ENCODE assay signal across 23 cellular contexts in the genomic region with DNA sequence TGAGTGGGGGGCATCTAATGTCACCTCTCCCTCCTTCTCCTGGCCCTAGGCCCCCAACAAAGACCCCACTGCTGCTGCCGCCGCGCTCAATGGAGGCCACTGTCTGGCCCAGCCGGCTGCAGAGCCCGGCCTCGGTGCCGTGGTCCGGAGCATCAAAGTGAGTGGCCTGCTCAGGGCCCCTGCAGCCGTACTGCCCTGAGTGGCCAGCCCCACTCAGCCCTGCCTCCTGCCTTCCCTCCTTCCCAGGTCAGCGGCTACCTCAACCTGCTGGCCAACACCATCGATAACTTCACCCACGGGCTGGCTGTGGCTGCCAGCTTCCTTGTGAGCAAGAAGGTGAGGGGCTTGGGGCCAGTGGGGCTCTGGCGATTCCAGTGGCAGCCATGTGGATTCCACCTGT. TPM values are rescaled to one million over a fixed set of nuclear protein-coding genes. Genes with fewer than 3 reads are reported as not detected.
A peak's percentile ranks its signal among the peaks of the same experiment; 100 is the strongest.
DNase-seq lines count a peak whose midpoint lies in the region; ATAC-seq and TF ChIP-seq lines count a peak whose summit lies in the region.
"Had no signal": no experiment of that assay in that cellular context is flagged by ENCODE, and none has a peak within 500 bp of the region (broad histone marks: within the 10 kb centered on the region; RNA-seq: fewer than 3 reads in every experiment).

No MANE protein-coding gene starts in this region.

- H3K27ac ChIP-seq in cingulate gyrus (ENCODE audit: low read depth, low read length) = peak overlapping the region; percentile 39
- peak overlapping the region; percentile 83 to 86 for H3K27ac ChIP-seq in tibial artery
- H3K27ac ChIP-seq: HL-60 had no signal

- H3K36me3 Mint-ChIP-seq in T-helper 17 cell (ENCODE audit: low read depth) (peaks cover 4% of the 10 kb centered on the region), neural crest cell (ENCODE audit: low read depth) (peaks cover 6% of the 10 kb centered on the region)
- no peaks in the 10 kb centered on the region for H3K36me3 Mint-ChIP-seq in natural killer cell treated with Interleukin-12 subunit alpha and Interleukin-12 subunit beta and Interleukin-15 and Interleukin-18, amount 100 ng/mL, for 72 hours

- H3K4me1 Mint-ChIP-seq in T-helper 17 cell (peaks cover 17% of the 10 kb centered on the region), neural crest cell (peaks cover 7% of the 10 kb centered on the region)
- peaks cover 38% of the 10 kb centered on the region for H3K4me1 Mint-ChIP-seq in stimulated activated naive CD8-positive, alpha-beta T cell treated with anti-CD3 and anti-CD28 coated beads, Interleukin-15, amount 100 ng/mL, for 72 hours
- peaks cover 5 to 25% of the 10 kb centered on the region in 2 donors for H3K4me1 Mint-ChIP-seq in natural killer cell treated with Interleukin-12 subunit alpha and Interleukin-12 subunit beta and Interleukin-15 and Interleukin-18, amount 100 ng/mL, for 72 hours (ENCODE audit: low read depth in 2 of 2)

- no peak overlapping the region for H3K4me3 ChIP-seq in tibial artery
- H3K4me3 ChIP-seq: coronary artery, GM23338, thyroid gland had no signal

- ATAC-seq in T-helper 17 cell = no peak
- no peak for ATAC-seq in stimulated activated naive CD8-positive, alpha-beta T cell treated with anti-CD3 and anti-CD28 coated beads, Interleukin-15, amount 100 ng/mL, for 72 hours
- no peak for ATAC-seq in natural killer cell treated with Interleukin-12 subunit alpha and Interleukin-12 subunit beta and Interleukin-15 and Interleukin-18, amount 100 ng/mL, for 72 hours
- ATAC-seq: GM23338 had no signal

- TF ChIP-seq CTCF in neural crest cell (conservative IDR thresholded peaks at IDR 0.05) = no peak
- no peak for TF ChIP-seq CTCF in tibial artery (IDR thresholded peaks at IDR 0.05)

- H3K36me3 ChIP-seq in tibial artery = peaks cover 21 to 62% (median 61%) of the 10 kb centered on the region in 3 donors

- peaks cover 18 to 77% (median 61%) of the 10 kb centered on the region in 4 donors for H3K4me1 ChIP-seq in tibial artery

- H3K27me3 Mint-ChIP-seq in T-helper 17 cell = no peaks in the 10 kb centered on the region
- no peaks in the 10 kb centered on the region for H3K27me3 Mint-ChIP-seq in neural crest cell (ENCODE audit: low read depth)
- no peaks in the 10 kb centered on the region for H3K27me3 Mint-ChIP-seq in stimulated activated naive CD8-positive, alpha-beta T cell treated with anti-CD3 and anti-CD28 coated beads, Interleukin-15, amount 100 ng/mL, for 72 hours
- H3K27me3 Mint-ChIP-seq in natural killer cell treated with Interleukin-12 subunit alpha and Interleukin-12 subunit beta and Interleukin-15 and Interleukin-18, amount 100 ng/mL, for 72 hours = no peaks in the 10 kb centered on the region

- H3K27ac Mint-ChIP-seq in T-helper 17 cell (no peak overlapping the region), neural crest cell (ENCODE audit: unreplicated experiment) (no peak overlapping the region)
- peak overlapping the region in 1 of 2 donors; percentile 22 for H3K27ac Mint-ChIP-seq in stimulated activated naive CD8-positive, alpha-beta T cell treated with anti-CD3 and anti-CD28 coated beads, Interleukin-15, amount 100 ng/mL, for 72 hours
- peak overlapping the region in 1 of 2 donors; percentile 19 for H3K27ac Mint-ChIP-seq in natural killer cell treated with Interleukin-12 subunit alpha and Interleukin-12 subunit beta and Interleukin-15 and Interleukin-18, amount 100 ng/mL, for 72 hours

- intact Hi-C loops in tibial artery (cut with DNase I; ENCODE audit: low total_unique reads) = loop anchor here (10.0 kb wide), 2 partner anchors 161 to 239 kb away; a partner anchor contains a TSS

- no peaks in the 10 kb centered on the region for H3K27me3 ChIP-seq in tibial artery
- H3K27me3 ChIP-seq: thyroid gland had no signal

- DNase-seq in T-helper 17 cell (no peak), neural crest cell (ENCODE audit: low read depth, low spot score) (no peak), tibial artery (no peak), putamen (ENCODE audit: low spot score) (no peak), AG20443 (ENCODE audit: low spot score) (no peak)
- DNase-seq in stimulated activated naive CD8-positive, alpha-beta T cell treated with anti-CD3 and anti-CD28 coated beads, Interleukin-15, amount 100 ng/mL, for 72 hours = no peak
- DNase-seq in natural killer cell treated with Interleukin-12 subunit alpha and Interleukin-12 subunit beta and Interleukin-15 and Interleukin-18, amount 100 ng/mL, for 72 hours (ENCODE audit: low spot score) = no peak
- DNase-seq: activated CD4-positive, CD25-positive, alpha-beta regulatory T cell treated with anti-CD3 and anti-CD28 coated beads, Interleukin-2, amount 50 U/mL, for 72 hours; activated gamma-delta T cell; C1 segment of cervical spinal cord; NCI-H2029 treated with DMSO at 0.1 percent for 48 hours; NCI-H526 treated with DMSO at 0.1 percent for 48 hours; nephron progenitor cell; stimulated activated CD4-positive, alpha-beta T cell treated with anti-CD3 and anti-CD28 coated beads, Interleukin-2, amount 100 ng/mL, for 24 hours; T-helper 9 cell; thyroid gland had no signal

- no peaks in the 10 kb centered on the region for H3K9me3 Mint-ChIP-seq in neural crest cell
- no peaks in the 10 kb centered on the region for H3K9me3 Mint-ChIP-seq in stimulated activated naive CD8-positive, alpha-beta T cell treated with anti-CD3 and anti-CD28 coated beads, Interleukin-15, amount 100 ng/mL, for 72 hours
- H3K9me3 Mint-ChIP-seq in natural killer cell treated with Interleukin-12 subunit alpha and Interleukin-12 subunit beta and Interleukin-15 and Interleukin-18, amount 100 ng/mL, for 72 hours = no peaks in the 10 kb centered on the region
- H3K9me3 Mint-ChIP-seq: GM23338, nephron progenitor cell had no signal

- H3K9me3 ChIP-seq in T-helper 17 cell (ENCODE audit: control insufficient read depth, low read length, poor library complexity, severe bottlenecking) = no peaks in the 10 kb centered on the region
- no peaks in the 10 kb centered on the region for H3K9me3 ChIP-seq in tibial artery
- H3K9me3 ChIP-seq: thyroid gland had no signal

- H3K4me3 Mint-ChIP-seq in T-helper 17 cell = peak overlapping the region; percentile 1
- H3K4me3 Mint-ChIP-seq in neural crest cell = peak overlapping the region; percentile 73
- H3K4me3 Mint-ChIP-seq in stimulated activated naive CD8-positive, alpha-beta T cell treated with anti-CD3 and anti-CD28 coated beads, Interleukin-15, amount 100 ng/mL, for 72 hours = no peak overlapping the region
- no peak overlapping the region for H3K4me3 Mint-ChIP-seq in natural killer cell treated with Interleukin-12 subunit alpha and Interleukin-12 subunit beta and Interleukin-15 and Interleukin-18, amount 100 ng/mL, for 72 hours
- H3K4me3 Mint-ChIP-seq: GM23338, nephron progenitor cell had no signal

RNA-seq across cellular contexts. Expression of a gene that starts 5.0 kb away (rescaled TPM):
- total RNA-seq in T-helper 17 cell (10 to 100 TPM; 31.6 to 31.8 TPM), neural crest cell (34.5 and 36.0 TPM in 2 replicates)
- total RNA-seq in natural killer cell treated with Interleukin-12 subunit alpha and Interleukin-12 subunit beta and Interleukin-15 and Interleukin-18, amount 100 ng/mL, for 72 hours = 10 to 100 TPM; 20.9 to 31.3 TPM

RNA-seq across cellular contexts. Expression of a gene that starts 12.9 kb away (rescaled TPM):
- total RNA-seq in T-helper 17 cell = 10 to 100 TPM; 47.8 to 55.2 TPM
- 197 and 205 TPM in 2 replicates for total RNA-seq in neural crest cell
- 100 to 1,000 TPM; 175 to 216 TPM for total RNA-seq in natural killer cell treated with Interleukin-12 subunit alpha and Interleukin-12 subunit beta and Interleukin-15 and Interleukin-18, amount 100 ng/mL, for 72 hours

RNA-seq across cellular contexts. Expression of a gene that starts 35.0 kb away (rescaled TPM):
- total RNA-seq in T-helper 17 cell (10 to 100 TPM in 1 of 2 donors, 1 to 10 TPM in 1; 4.9 to 14.9 TPM), neural crest cell (not detected in 2 replicates)
- 1 to 10 TPM; 2.0 to 2.5 TPM for total RNA-seq in natural killer cell treated with Interleukin-12 subunit alpha and Interleukin-12 subunit beta and Interleukin-15 and Interleukin-18, amount 100 ng/mL, for 72 hours
- total RNA-seq: glomerular endothelial cell, GM23338, lung microvascular endothelial cell, SK-MEL-5 had no signal

RNA-seq across cellular contexts. Expression of a gene that starts 35.6 kb away (rescaled TPM):
- total RNA-seq in T-helper 17 cell (1 to 10 TPM; 3.0 to 3.1 TPM), neural crest cell (0.16 and 0.50 TPM in 2 replicates)
- total RNA-seq in natural killer cell treated with Interleukin-12 subunit alpha and Interleukin-12 subunit beta and Interleukin-15 and Interleukin-18, amount 100 ng/mL, for 72 hours = 1 to 10 TPM; 1.8 to 4.0 TPM
- total RNA-seq: glomerular endothelial cell, SK-MEL-5 had no signal

Comparison
In these comparisons a context has a peak if more than half of its experiments do, and no peak if none do; other contexts are left out.
1. H3K4me3 Mint-ChIP-seq: peak in T-helper 17 cell (single experiment) and neural crest cell (single experiment); none in stimulated activated naive CD8-positive, alpha-beta T cell treated with anti-CD3 and anti-CD28 coated beads, Interleukin-15, amount 100 ng/mL, for 72 hours (0 of 2) and natural killer cell treated with Interleukin-12 subunit alpha and Interleukin-12 subunit beta and Interleukin-15 and Interleukin-18, amount 100 ng/mL, for 72 hours (single experiment).